Comparison of ENCODE assay signal across 9 cellular contexts in the genomic region with DNA sequence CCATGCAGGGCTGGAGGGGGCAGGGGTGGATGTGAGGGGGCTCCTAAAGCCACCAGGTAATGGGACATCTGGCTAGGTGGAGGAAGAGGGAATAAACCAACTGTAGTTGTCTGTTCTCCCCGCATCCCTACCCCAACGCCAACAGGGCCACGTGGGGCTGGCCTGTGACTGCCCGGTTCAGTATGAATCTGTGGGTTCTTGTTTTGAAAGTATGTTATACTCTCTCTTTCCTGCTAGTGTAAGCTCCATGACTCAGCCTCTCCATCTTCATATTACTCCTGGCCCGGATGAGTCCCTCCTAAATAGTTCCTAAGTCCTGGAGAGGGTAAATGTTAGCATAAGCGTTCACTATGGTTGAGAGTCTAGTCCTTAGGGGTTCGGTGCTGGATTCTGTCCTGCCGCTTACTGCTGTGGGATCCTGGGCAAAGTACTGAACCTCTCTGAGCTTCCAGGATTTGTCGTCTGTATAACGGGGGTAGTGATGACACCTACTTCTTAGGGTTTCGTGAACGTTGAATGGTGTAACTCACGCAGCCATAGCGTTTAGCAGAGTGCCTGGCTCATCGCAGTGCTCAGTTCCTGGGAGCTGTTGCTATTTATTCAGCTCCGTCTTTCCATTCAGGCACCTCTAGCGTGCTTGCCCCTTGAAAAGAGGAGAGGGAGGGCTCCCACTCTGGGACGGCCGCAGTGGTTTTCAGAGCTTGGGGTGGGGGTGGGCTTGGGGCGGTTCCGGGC. TPM values are rescaled to one million over a fixed set of nuclear protein-coding genes. Genes with fewer than 3 reads are reported as not detected.
DNase-seq lines count a peak whose midpoint lies in the region; ATAC-seq and TF ChIP-seq lines count a peak whose summit lies in the region.
"Had no signal": no experiment of that assay in that cellular context is flagged by ENCODE, and none has a peak within 500 bp of the region (broad histone marks: within the 10 kb centered on the region; RNA-seq: fewer than 3 reads in every experiment).

No MANE protein-coding gene starts in this region.

- no peak for TF ChIP-seq CTCF in activated B cell treated with CpG ODN at 0.5 μM for 24 hours (IDR thresholded peaks at IDR 0.05)

- peak; percentile 40 for DNase-seq in activated CD4-positive, alpha-beta T cell treated with anti-CD3 and anti-CD28 coated beads for 48 hours
- no peak for DNase-seq in activated CD4-positive, alpha-beta T cell treated with anti-CD3 and anti-CD28 coated beads for 4 hours
- no peak for DNase-seq in activated B cell treated with CpG ODN at 0.5 μM for 24 hours
- DNase-seq in iPS-NIHi7 (ENCODE audit: extremely low spot score) = peak; percentile 5
- peak; percentile 56 for DNase-seq in stromal cell of bone marrow (ENCODE audit: low read depth)
- DNase-seq in NCI-H510A (lab: John Stamatoyannopoulos, UW) = no peak
- no peak for DNase-seq in sciatic nerve (ENCODE audit: low spot score)

- H3K36me3 Mint-ChIP-seq in activated B cell treated with CpG ODN at 0.5 μM for 24 hours (ENCODE audit: low read depth) = no peaks in the 10 kb centered on the region

- H3K9me3 Mint-ChIP-seq in activated B cell treated with CpG ODN at 0.5 μM for 24 hours = no peaks in the 10 kb centered on the region

- H3K4me1 Mint-ChIP-seq in activated B cell treated with CpG ODN at 0.5 μM for 24 hours = peaks cover 22% of the 10 kb centered on the region

- intact Hi-C loops in activated B cell treated with CpG ODN at 0.5 μM for 24 hours (cut with micrococcal nuclease) = loop anchor here (2.0 kb wide), 1 partner anchor 686 kb away; no protein-coding TSS in a partner anchor
- intact Hi-C loops in sciatic nerve (cut with DNase I) = no loop called here

- H3K27ac Mint-ChIP-seq in activated B cell treated with CpG ODN at 0.5 μM for 24 hours = no peak overlapping the region

- H3K4me3 Mint-ChIP-seq in activated B cell treated with CpG ODN at 0.5 μM for 24 hours = peak overlapping the region; percentile 50

- CTCF ChIA-PET in activated B cell treated with CpG ODN at 0.5 μM for 24 hours (lab: Charles Lee) = interaction anchor here (0.5 to 4.1 kb wide), 17 partner anchors 10 to 686 kb away, joined by 3 to 57 read pairs (median 4); no protein-coding TSS in a partner anchor

- peak; percentile 32 for ATAC-seq in activated B cell treated with CpG ODN at 0.5 μM for 24 hours (ENCODE audit: low read depth)
- no peak for ATAC-seq in GM19452 (IDR thresholded peaks at IDR 0.05; ENCODE audit: unreplicated experiment)
- no peak for ATAC-seq in sciatic nerve

- H3K27me3 Mint-ChIP-seq in activated B cell treated with CpG ODN at 0.5 μM for 24 hours = peaks cover 41% of the 10 kb centered on the region

- POLR2A ChIA-PET in activated B cell treated with CpG ODN at 0.5 μM for 24 hours (lab: Charles Lee) = interaction anchor here (0.6 to 1.2 kb wide), 3 partner anchors 9 to 551 kb away, joined by 3 to 4 read pairs (median 4); no protein-coding TSS in a partner anchor

RNA-seq across cellular contexts. Expression of a gene that starts 28.8 kb away (rescaled TPM):
- not detected in 2 replicates for total RNA-seq in activated B cell treated with CpG ODN at 0.5 μM for 24 hours
- total RNA-seq in sciatic nerve = not detected
- total RNA-seq: Calu3 had no signal

Comparison
In these comparisons a context has a peak if more than half of its experiments do, and no peak if none do; other contexts are left out.
1. DNase-seq: peak in activated CD4-positive, alpha-beta T cell treated with anti-CD3 and anti-CD28 coated beads for 48 hours (single experiment), iPS-NIHi7 (single experiment) and stromal cell of bone marrow (single experiment); none in activated CD4-positive, alpha-beta T cell treated with anti-CD3 and anti-CD28 coated beads for 4 hours (0 of 2), activated B cell treated with CpG ODN at 0.5 μM for 24 hours (single experiment), NCI-H510A (single experiment) and sciatic nerve (single experiment).